Comparison of ENCODE assay signal across 8 cellular contexts in genomic region chr2:73285162-73285739, GRCh38. TPM values are rescaled to one million over a fixed set of nuclear protein-coding genes. Genes with fewer than 3 reads are reported as not detected.
DNase-seq lines count a peak whose midpoint lies in the region; ATAC-seq and TF ChIP-seq lines count a peak whose summit lies in the region.

No MANE protein-coding gene starts in this region.

- in situ Hi-C loops in ACHN (cut with HindIII; ENCODE audit: low pct_ligation_motif_present, low pct_unique_long_range_greater_than_20kb, low sequenced_read_pairs): no loop called here

- H3K9me3 Mint-ChIP-seq in activated naive CD4-positive, alpha-beta T cell treated with anti-CD3 and anti-CD28 coated beads, Interleukin-2, amount 10 ng/mL, durations not matched to agents 7 days and 5 days: no peaks in the 10 kb centered on the region
- H3K9me3 Mint-ChIP-seq in brain: peaks cover 0 to under 1% (median 0%) of the 10 kb centered on the region in 5 experiments

- no peak overlapping the region for H3K27ac ChIP-seq in muscle layer of duodenum (ENCODE audit: low read length)

- H3K27me3 Mint-ChIP-seq in activated naive CD4-positive, alpha-beta T cell treated with anti-CD3 and anti-CD28 coated beads, Interleukin-2, amount 10 ng/mL, durations not matched to agents 7 days and 5 days: peaks cover 29% of the 10 kb centered on the region
- peaks cover 57% of the 10 kb centered on the region for H3K27me3 Mint-ChIP-seq in brain

- peaks cover 0 to 20% of the 10 kb centered on the region in 2 donors for H3K4me1 ChIP-seq in muscle layer of duodenum (ENCODE audit: control insufficient read depth in 1 of 2, insufficient read depth in 2 of 2, low read length in 2 of 2)

- H3K9me3 ChIP-seq in muscle layer of duodenum (ENCODE audit: control insufficient read depth in 1 of 2, low read length in 2 of 2): no peaks in the 10 kb centered on the region

- peaks cover 5% of the 10 kb centered on the region for H3K27me3 ChIP-seq in muscle layer of duodenum (ENCODE audit: low read depth, low read length)

- no peaks in the 10 kb centered on the region for H3K36me3 ChIP-seq in muscle layer of duodenum (ENCODE audit: control insufficient read depth in 1 of 2, insufficient read depth in 2 of 2, low read length in 2 of 2)

- peaks cover 24% of the 10 kb centered on the region for H3K4me1 Mint-ChIP-seq in activated naive CD4-positive, alpha-beta T cell treated with anti-CD3 and anti-CD28 coated beads, Interleukin-2, amount 10 ng/mL, durations not matched to agents 7 days and 5 days
- H3K4me1 Mint-ChIP-seq in brain: peaks cover 19% of the 10 kb centered on the region

- H3K4me3 Mint-ChIP-seq in activated naive CD4-positive, alpha-beta T cell treated with anti-CD3 and anti-CD28 coated beads, Interleukin-2, amount 10 ng/mL, durations not matched to agents 7 days and 5 days: peak overlapping the region; percentile 55
- peak overlapping the region; percentile 40 to 83 (median 66) for H3K4me3 Mint-ChIP-seq in brain

- peak; percentile 36 for ATAC-seq in HG02678 (IDR thresholded peaks at IDR 0.05; ENCODE audit: unreplicated experiment)

- TF ChIP-seq POLR2A in NB4 (IDR thresholded peaks at IDR 0.05; ENCODE audit: extremely low read depth, insufficient read length): peak; percentile 69

- no peak for DNase-seq in activated naive CD4-positive, alpha-beta T cell treated with anti-CD3 and anti-CD28 coated beads, Interleukin-2, amount 10 ng/mL, durations not matched to agents 7 days and 5 days
- DNase-seq in activated naive CD4-positive, alpha-beta T cell (lab: John Stamatoyannopoulos, UW): no peak
- DNase-seq in NB4 (ENCODE audit: low read depth): peak; percentile 97
- no peak for DNase-seq in ACHN
- no peak for DNase-seq in stimulated activated naive CD4-positive, alpha-beta T cell treated with Interleukin-2 at 50 U/mL for 16 hours (lab: John Stamatoyannopoulos, UW)

- H3K4me3 ChIP-seq in NB4 (ENCODE audit: low read depth, low read length) (peak overlapping the region; percentile 70), muscle layer of duodenum (ENCODE audit: low read depth in 1 of 2, low read length in 2 of 2) (peak overlapping the region; percentile 28 to 79)

- no peak for TF ChIP-seq CTCF in NB4 (IDR thresholded peaks at IDR 0.05; ENCODE audit: low read depth, low read length)
- TF ChIP-seq CTCF in brain (conservative IDR thresholded peaks at IDR 0.05): no peak

- H3K36me3 Mint-ChIP-seq in activated naive CD4-positive, alpha-beta T cell treated with anti-CD3 and anti-CD28 coated beads, Interleukin-2, amount 10 ng/mL, durations not matched to agents 7 days and 5 days: peaks cover 3% of the 10 kb centered on the region
- H3K36me3 Mint-ChIP-seq in brain: no peaks in the 10 kb centered on the region

- H3K27ac Mint-ChIP-seq in activated naive CD4-positive, alpha-beta T cell treated with anti-CD3 and anti-CD28 coated beads, Interleukin-2, amount 10 ng/mL, durations not matched to agents 7 days and 5 days: no peak overlapping the region
- no peak overlapping the region for H3K27ac Mint-ChIP-seq in brain

- CTCF ChIA-PET in activated naive CD4-positive, alpha-beta T cell treated with anti-CD3 and anti-CD28 coated beads, Interleukin-2, amount 10 ng/mL, durations not matched to agents 7 days and 5 days (lab: Charles Lee): no interaction called here

RNA-seq across cellular contexts. Expression of gene FBXO41, which starts 1.0 kb away (rescaled TPM):
- polyA plus RNA-seq in brain (ENCODE audit: insufficient read depth, low read depth, low replicate concordance): 19.7 TPM

RNA-seq across cellular contexts. Expression of gene EGR4, which starts 8.1 kb away (rescaled TPM):
- 0.83 TPM for polyA plus RNA-seq in brain (ENCODE audit: insufficient read depth, low read depth, low replicate concordance)

RNA-seq across cellular contexts. Expression of gene CCT7, which starts 51.1 kb away (rescaled TPM):
- 304 TPM for polyA plus RNA-seq in brain (ENCODE audit: insufficient read depth, low read depth, low replicate concordance)

RNA-seq across cellular contexts. Expression of gene PRADC1, which starts 52.2 kb away (rescaled TPM):
- 44.5 TPM for polyA plus RNA-seq in brain (ENCODE audit: insufficient read depth, low read depth, low replicate concordance)
